In genomic region chr13:86960876-86961275, GRCh38 we compare ENCODE assay signal across 20 cellular contexts.
"Had no signal": no experiment of that assay in that cellular context is flagged by ENCODE, and none has a peak within 500 bp of the region (broad histone marks: within the 10 kb centered on the region; RNA-seq: fewer than 3 reads in every experiment).

No MANE protein-coding gene starts in this region.

- H3K4me1 Mint-ChIP-seq: activated B cell treated with CpG ODN at 0.5 μM for 24 hours; memory B cell; stimulated activated naive CD8-positive, alpha-beta T cell treated with anti-CD3 and anti-CD28 coated beads, Interleukin-15, amount 100 ng/mL, for 72 hours had no signal

- H3K4me3 Mint-ChIP-seq: activated B cell treated with CpG ODN at 0.5 μM for 24 hours; activated CD4-positive, alpha-beta memory T cell treated with anti-CD3 and anti-CD28 coated beads for 36 hours; dendritic cell treated with granulocyte-macrophage colony-stimulating factor and Interleukin-4, amounts not matched to agents 40 ng/mL and 50 ng/mL, for 4 days; memory B cell; stimulated activated naive CD8-positive, alpha-beta T cell treated with anti-CD3 and anti-CD28 coated beads, Interleukin-15, amount 100 ng/mL, for 72 hours had no signal

- H3K9me3 ChIP-seq: esophagus muscularis mucosa, vagina had no signal

- H3K27me3 ChIP-seq: esophagus muscularis mucosa, gastroesophageal sphincter, heart left ventricle, vagina had no signal

- DNase-seq: activated B cell treated with CpG ODN at 0.5 μM for 24 hours; activated CD4-positive, alpha-beta memory T cell treated with anti-CD3 and anti-CD28 coated beads for 36 hours; activated CD4-positive, alpha-beta T cell treated with anti-CD3 and anti-CD28 coated beads for 4 hours; activated naive CD4-positive, alpha-beta T cell; activated T-cell treated with anti-CD3 and anti-CD28 coated beads for 4 hours; anterior cingulate cortex; cerebellar nuclear complex; effector CD8-positive, alpha-beta T cell; heart left ventricle; left ventricle myocardium superior; retina; stimulated activated naive CD8-positive, alpha-beta T cell treated with anti-CD3 and anti-CD28 coated beads, Interleukin-15, amount 100 ng/mL, for 72 hours; T-helper 1 cell; T-helper 9 cell; trophoblast cell had no signal

- H3K4me3 ChIP-seq: esophagus muscularis mucosa, gastroesophageal sphincter, heart left ventricle, vagina had no signal

- H3K4me1 ChIP-seq: esophagus muscularis mucosa, gastroesophageal sphincter, heart left ventricle, vagina had no signal

- H3K36me3 ChIP-seq: esophagus muscularis mucosa, gastroesophageal sphincter, heart left ventricle, vagina had no signal

- ATAC-seq: gastroesophageal sphincter; heart left ventricle; left ventricle myocardium superior; stimulated activated naive CD8-positive, alpha-beta T cell treated with anti-CD3 and anti-CD28 coated beads, Interleukin-15, amount 100 ng/mL, for 72 hours had no signal

- H3K27ac ChIP-seq: esophagus muscularis mucosa, gastroesophageal sphincter, heart left ventricle, vagina had no signal

- H3K36me3 Mint-ChIP-seq: activated CD4-positive, alpha-beta memory T cell treated with anti-CD3 and anti-CD28 coated beads for 36 hours; memory B cell had no signal

- H3K27ac Mint-ChIP-seq: activated B cell treated with CpG ODN at 0.5 μM for 24 hours; activated CD4-positive, alpha-beta memory T cell treated with anti-CD3 and anti-CD28 coated beads for 36 hours; dendritic cell treated with granulocyte-macrophage colony-stimulating factor and Interleukin-4, amounts not matched to agents 40 ng/mL and 50 ng/mL, for 4 days; memory B cell; stimulated activated naive CD8-positive, alpha-beta T cell treated with anti-CD3 and anti-CD28 coated beads, Interleukin-15, amount 100 ng/mL, for 72 hours had no signal

- H3K27me3 Mint-ChIP-seq: activated B cell treated with CpG ODN at 0.5 μM for 24 hours; activated CD4-positive, alpha-beta memory T cell treated with anti-CD3 and anti-CD28 coated beads for 36 hours; dendritic cell treated with granulocyte-macrophage colony-stimulating factor and Interleukin-4, amounts not matched to agents 40 ng/mL and 50 ng/mL, for 4 days; memory B cell; stimulated activated naive CD8-positive, alpha-beta T cell treated with anti-CD3 and anti-CD28 coated beads, Interleukin-15, amount 100 ng/mL, for 72 hours had no signal
